In genomic region chr17:3627768-3628167, GRCh38 we compare ENCODE assay signal across 15 cellular contexts. TPM values are rescaled to one million over a fixed set of nuclear protein-coding genes. Genes with fewer than 3 reads are reported as not detected.
A peak's percentile ranks its signal among the peaks of the same experiment; 100 is the strongest.
DNase-seq lines count a peak whose midpoint lies in the region; ATAC-seq and TF ChIP-seq lines count a peak whose summit lies in the region.
"Had no signal": no experiment of that assay in that cellular context is flagged by ENCODE, and none has a peak within 500 bp of the region (broad histone marks: within the 10 kb centered on the region; RNA-seq: fewer than 3 reads in every experiment).

No MANE protein-coding gene starts in this region.

- peak overlapping the region; percentile 54 for H3K27ac Mint-ChIP-seq in nephron progenitor cell
- H3K27ac Mint-ChIP-seq: CD8-positive, alpha-beta T cell had no signal

- TF ChIP-seq POLR2A in testis (IDR thresholded peaks at IDR 0.05) = no peak

- H3K36me3 ChIP-seq in SK-N-SH (replicated peaks in 1 of 2; ENCODE audit: control insufficient read depth in 1 of 2, insufficient read depth in 2 of 2, low read length in 1 of 2) (peaks cover 2 to 24% of the 10 kb centered on the region in 2 experiments), testis (ENCODE audit: low read depth, missing control alignments) (no peaks in the 10 kb centered on the region), BE2C (peaks cover 3% of the 10 kb centered on the region; the same call in 1 of the 2 replicates)

- no peaks in the 10 kb centered on the region for H3K27me3 ChIP-seq in SK-N-SH (ENCODE audit: insufficient read depth)
- H3K27me3 ChIP-seq in testis = no peaks in the 10 kb centered on the region
- H3K27me3 ChIP-seq in BE2C = no peaks in the 10 kb centered on the region
- H3K27me3 ChIP-seq: BLaER1 treated with 17β-estradiol and CSF1 and Interleukin-3, amounts not matched to agents 10 nM and 100 nM had no signal

- peaks cover 7% of the 10 kb centered on the region for H3K4me1 Mint-ChIP-seq in nephron progenitor cell
- H3K4me1 Mint-ChIP-seq: H9 had no signal

- TF ChIP-seq EP300 in SK-N-SH (IDR thresholded peaks at IDR 0.05; ENCODE audit: borderline replicate concordance in 1 of 2, low read depth in 1 of 2, low read length in 1 of 2) = no peak

- WGBS in SK-N-SH (ENCODE audit: low lambda C conversion rate) = 91% methylated on average over 6 of the region's 11 CpGs
- whole genome bisulfite sequencing in testis, 2 donors = 40 to 57% methylated on average over 11 of the region's 11 CpGs

- H3K36me3 Mint-ChIP-seq in nephron progenitor cell (ENCODE audit: low read depth) = peaks cover 56% of the 10 kb centered on the region

- H3K79me2 ChIP-seq in SK-N-SH (ENCODE audit: insufficient read depth) = peaks cover 12% of the 10 kb centered on the region

- CTCF ChIA-PET in SK-N-SH (lab: Yijun Ruan, JAX) = interaction anchor here (1.2 to 1.4 kb wide), 2 partner anchors 8 to 21 kb away, joined by 3 read pairs; partner anchors contain the start of genes CTNS and SHPK

- no peaks in the 10 kb centered on the region for H3K9me3 Mint-ChIP-seq in nephron progenitor cell
- H3K9me3 Mint-ChIP-seq: CD8-positive, alpha-beta T cell; H9 had no signal

- no peak overlapping the region for H3K4me2 ChIP-seq in SK-N-SH
- H3K4me2 ChIP-seq: BLaER1 treated with 17β-estradiol and CSF1 and Interleukin-3, amounts not matched to agents 10 nM and 100 nM had no signal

- H2AFZ ChIP-seq in SK-N-SH (ENCODE audit: low read depth) = no peak overlapping the region

- no peaks in the 10 kb centered on the region for H3K9me2 ChIP-seq in SK-N-SH

- no peaks in the 10 kb centered on the region for H3F3A ChIP-seq in SK-N-SH (replicated peaks; ENCODE audit: insufficient read depth)

- POLR2A ChIA-PET in SK-N-SH (lab: Yijun Ruan, JAX) = interaction anchor here (1.2 kb wide), 1 partner anchor 8 kb away, joined by 5 read pairs; the partner anchor contains the start of genes CTNS and SHPK

- no peaks in the 10 kb centered on the region for H3K9me3 ChIP-seq in SK-N-SH
- no peaks in the 10 kb centered on the region for H3K9me3 ChIP-seq in testis
- no peaks in the 10 kb centered on the region for H3K9me3 ChIP-seq in BE2C
- H3K9me3 ChIP-seq: BLaER1 treated with 17β-estradiol and CSF1 and Interleukin-3, amounts not matched to agents 10 nM and 100 nM had no signal

- H3K4me1 ChIP-seq in SK-N-SH (ENCODE audit: control insufficient read depth in 1 of 2, insufficient read depth in 2 of 2, low read depth in 1 of 2, low read length in 1 of 2) (no peaks in the 10 kb centered on the region), testis (peaks cover 19% of the 10 kb centered on the region), BE2C (no peaks in the 10 kb centered on the region)

- no peaks in the 10 kb centered on the region for H4K20me1 ChIP-seq in SK-N-SH (ENCODE audit: insufficient read depth)

- H3K27me3 Mint-ChIP-seq in nephron progenitor cell (ENCODE audit: low read depth, poor library complexity) = no peaks in the 10 kb centered on the region

- TF ChIP-seq CTCF in SK-N-SH (IDR thresholded peaks at IDR 0.05) (no peak), nephron progenitor cell (IDR thresholded peaks at IDR 0.05) (no peak), testis (IDR thresholded peaks at IDR 0.05) (no peak), BE2C (IDR thresholded peaks at IDR 0.05; ENCODE audit: low read depth, low read length) (no peak)

- no peak for DNase-seq in SK-N-SH
- peak; percentile 42 for DNase-seq in EH (ENCODE audit: low read depth)
- DNase-seq in nephron progenitor cell = no peak
- DNase-seq in testis = peak; percentile 69
- no peak for DNase-seq in BE2C
- DNase-seq: 8988T; Calu3; CD8-positive, alpha-beta T cell; EL; H9 had no signal

- H3K27ac ChIP-seq in SK-N-SH (ENCODE audit: low read depth in 2 of 2, low read length in 1 of 2) (no peak overlapping the region; a peak in 1 of 4 replicates), testis (peak overlapping the region in 1 of 2 donors; percentile 36)
- H3K27ac ChIP-seq: BLaER1 treated with 17β-estradiol and CSF1 and Interleukin-3, amounts not matched to agents 10 nM and 100 nM had no signal

- ATAC-seq in SK-N-SH treated with all-trans-retinoic acid at 6 μM for 48 hours (no peak), GM21528 (IDR thresholded peaks at IDR 0.05; ENCODE audit: low FRiP score, unreplicated experiment) (no peak)
- ATAC-seq: CD8-positive, alpha-beta T cell; GM12878; HepG2 had no signal

- no peak overlapping the region for H3K4me3 Mint-ChIP-seq in nephron progenitor cell
- H3K4me3 Mint-ChIP-seq: CD8-positive, alpha-beta T cell; H9 had no signal

- intact Hi-C loops in testis (cut with DNase I; ENCODE audit: low total_unique reads) = no loop called here

- no peak overlapping the region for H3K4me3 ChIP-seq in SK-N-SH (ENCODE audit: low read depth in 2 of 2, low read length in 1 of 2)
- no peak overlapping the region for H3K4me3 ChIP-seq in testis
- no peak overlapping the region for H3K4me3 ChIP-seq in BE2C (ENCODE audit: low read depth, low read length)
- H3K4me3 ChIP-seq: BLaER1 treated with 17β-estradiol and CSF1 and Interleukin-3, amounts not matched to agents 10 nM and 100 nM; GM12878 had no signal

- no peak overlapping the region for H3K9ac ChIP-seq in SK-N-SH
- H3K9ac ChIP-seq: BLaER1 treated with 17β-estradiol and CSF1 and Interleukin-3, amounts not matched to agents 10 nM and 100 nM had no signal

- TF ChIP-seq RAD21 in SK-N-SH (IDR thresholded peaks at IDR 0.05; ENCODE audit: low read length) = no peak

TF ChIP-seq in SK-N-SH, 30 proteins besides CTCF, POLR2A, EP300 and RAD21:
- TF ChIP-seq, protein P1, sequence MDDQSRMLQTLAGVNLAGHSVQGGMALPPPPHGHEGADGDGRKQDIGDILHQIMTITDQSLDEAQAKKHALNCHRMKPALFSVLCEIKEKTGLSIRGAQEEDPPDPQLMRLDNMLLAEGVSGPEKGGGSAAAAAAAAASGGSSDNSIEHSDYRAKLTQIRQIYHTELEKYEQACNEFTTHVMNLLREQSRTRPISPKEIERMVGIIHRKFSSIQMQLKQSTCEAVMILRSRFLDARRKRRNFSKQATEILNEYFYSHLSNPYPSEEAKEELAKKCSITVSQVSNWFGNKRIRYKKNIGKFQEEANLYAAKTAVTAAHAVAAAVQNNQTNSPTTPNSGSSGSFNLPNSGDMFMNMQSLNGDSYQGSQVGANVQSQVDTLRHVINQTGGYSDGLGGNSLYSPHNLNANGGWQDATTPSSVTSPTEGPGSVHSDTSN (IDR thresholded peaks at IDR 0.05) = 0 out of 2 replicates have a peak, but pooled peaks have one; percentile 21
- TF ChIP-seq FOSL2 (IDR thresholded peaks at IDR 0.05; ENCODE audit: borderline replicate concordance, low read depth) = no peak

TF ChIP-seq in SK-N-SH treated with all-trans-retinoic acid at 6 μM for 48 hours, 23 proteins besides CTCF, POLR2A, EP300 and RAD21 (continues in another document):
- no peak for TF ChIP-seq ESRRG (CRISPR knock-in tag; IDR thresholded peaks at IDR 0.05)
- no peak for TF ChIP-seq ZC3H10 (CRISPR knock-in tag; IDR thresholded peaks at IDR 0.05)
- no peak for TF ChIP-seq TCF4 (CRISPR knock-in tag; IDR thresholded peaks at IDR 0.05; ENCODE audit: borderline replicate concordance)
- no peak for TF ChIP-seq GLIS3 (CRISPR knock-in tag; IDR thresholded peaks at IDR 0.05)

RNA-seq across cellular contexts. Expression of gene SHPK, which starts 8.3 kb away (rescaled TPM):
- polyA plus RNA-seq in SK-N-SH (2012; rRNA removed) (9.0 and 9.7 TPM in 2 replicates), testis (ENCODE audit: insufficient read depth, low read depth, low replicate concordance) (9.0 TPM)
- 4.5 and 6.7 TPM in 2 replicates for polyA plus RNA-seq in SK-N-SH (2012; cell fraction: cytosol; rRNA removed)
- polyA plus RNA-seq in SK-N-SH (2012; cell fraction: nucleus; rRNA removed) = 12.3 and 16.1 TPM in 2 replicates
- total RNA-seq in testis = 10 to 100 TPM; 23.6 to 33.8 TPM
- 5.4 TPM for polyA plus RNA-seq in BE2C (2012; ENCODE audit: insufficient read depth, insufficient read length, low read depth)

RNA-seq across cellular contexts. Expression of gene CTNS, which starts 8.8 kb away (rescaled TPM):
- 6.7 and 8.2 TPM in 2 replicates for polyA plus RNA-seq in SK-N-SH (2012; rRNA removed)
- 5.1 and 5.8 TPM in 2 replicates for polyA plus RNA-seq in SK-N-SH (2012; cell fraction: cytosol; rRNA removed)
- polyA plus RNA-seq in SK-N-SH (2012; cell fraction: nucleus; rRNA removed) = 14.5 and 17.2 TPM in 2 replicates
- 10 to 100 TPM; 43.8 to 57.3 TPM for total RNA-seq in testis
- polyA plus RNA-seq in testis (ENCODE audit: insufficient read depth, low read depth, low replicate concordance) = 50.4 TPM
- 2.3 TPM for polyA plus RNA-seq in BE2C (2012; ENCODE audit: insufficient read depth, insufficient read length, low read depth)

RNA-seq across cellular contexts. Expression of gene TRPV1, which starts 18.6 kb away (rescaled TPM):
- polyA plus RNA-seq in SK-N-SH (2012; rRNA removed) (2.5 and 3.0 TPM in 2 replicates), testis (ENCODE audit: insufficient read depth, low read depth, low replicate concordance) (5.1 TPM)
- polyA plus RNA-seq in SK-N-SH (2012; cell fraction: cytosol; rRNA removed) = 0.91 and 1.6 TPM in 2 replicates
- 12.8 and 17.6 TPM in 2 replicates for polyA plus RNA-seq in SK-N-SH (2012; cell fraction: nucleus; rRNA removed)
- 10 to 100 TPM; 11.4 to 11.5 TPM for total RNA-seq in testis
- polyA plus RNA-seq in BE2C (2012; ENCODE audit: insufficient read depth, insufficient read length, low read depth) = 0.22 TPM

RNA-seq across cellular contexts. Expression of gene TAX1BP3, which starts 40.6 kb away (rescaled TPM):
- 165 and 192 TPM in 2 replicates for polyA plus RNA-seq in SK-N-SH (2012; rRNA removed)
- polyA plus RNA-seq in SK-N-SH (2012; cell fraction: cytosol; rRNA removed) = 129 and 173 TPM in 2 replicates
- polyA plus RNA-seq in SK-N-SH (2012; cell fraction: nucleus; rRNA removed) = 92.2 and 93.2 TPM in 2 replicates
- total RNA-seq in testis = 100 to 1,000 TPM; 150 to 212 TPM
- 93.6 TPM for polyA plus RNA-seq in testis (ENCODE audit: insufficient read depth, low read depth, low replicate concordance)
- 13.1 TPM for polyA plus RNA-seq in BE2C (2012; ENCODE audit: insufficient read depth, insufficient read length, low read depth)

RNA-seq across cellular contexts. Expression of gene EMC6, which starts 40.8 kb away (rescaled TPM):
- 56.6 and 64.4 TPM in 2 replicates for polyA plus RNA-seq in SK-N-SH (2012; rRNA removed)
- 37.8 and 55.1 TPM in 2 replicates for polyA plus RNA-seq in SK-N-SH (2012; cell fraction: cytosol; rRNA removed)
- polyA plus RNA-seq in SK-N-SH (2012; cell fraction: nucleus; rRNA removed) = 20.0 and 20.1 TPM in 2 replicates
- total RNA-seq in testis = 10 to 100 TPM; 39.0 to 46.5 TPM
- polyA plus RNA-seq in testis (ENCODE audit: insufficient read depth, low read depth, low replicate concordance) = 74.1 TPM
- 98.9 TPM for polyA plus RNA-seq in BE2C (2012; ENCODE audit: insufficient read depth, insufficient read length, low read depth)

Comparison
In these comparisons a context has a peak if more than half of its experiments do, and no peak if none do; other contexts are left out.
1. DNase-seq: peak in EH (single experiment) and testis (single experiment); none in SK-N-SH (single experiment), nephron progenitor cell (single experiment) and BE2C (single experiment).